ENCODE assay signal across 32 cellular contexts in genomic region chr16:14496786-14497185, GRCh38.
DNase-seq lines count a peak whose midpoint lies in the region; ATAC-seq, FAIRE-seq and TF ChIP-seq lines count a peak whose summit lies in the region.
"Had no signal": no experiment of that assay in that cellular context is flagged by ENCODE, and none has a peak within 500 bp of the region (broad histone marks: within the 10 kb centered on the region; RNA-seq: fewer than 3 reads in every experiment).

No MANE protein-coding gene starts in this region.

- in situ Hi-C loops in gastrocnemius medialis (cut with MboI; ENCODE audit: low sequenced_read_pairs in 4 of 4): no loop called here

- TF ChIP-seq CTCF in PC-9 (conservative IDR thresholded peaks at IDR 0.05) (no peak), gastrocnemius medialis (IDR thresholded peaks at IDR 0.05 in 4 of 5, conservative IDR thresholded peaks at IDR 0.05 in 1 of 5) (no peak)

- H3K36me3 Mint-ChIP-seq in activated naive CD8-positive, alpha-beta T cell treated with anti-CD3 and anti-CD28 coated beads, Interleukin-2, amount 50 U/mL, for 24 hours (ENCODE audit: low read depth): peaks cover 17% of the 10 kb centered on the region
- H3K36me3 Mint-ChIP-seq in activated naive CD8-positive, alpha-beta T cell treated with anti-CD3 and anti-CD28 coated beads for 36 hours: peaks cover 5% of the 10 kb centered on the region

- H3K9me3 Mint-ChIP-seq in activated naive CD8-positive, alpha-beta T cell treated with anti-CD3 and anti-CD28 coated beads, Interleukin-2, amount 50 U/mL, for 24 hours: no peaks in the 10 kb centered on the region
- no peaks in the 10 kb centered on the region for H3K9me3 Mint-ChIP-seq in activated naive CD8-positive, alpha-beta T cell treated with anti-CD3 and anti-CD28 coated beads for 36 hours
- H3K9me3 Mint-ChIP-seq: activated B cell treated with CpG ODN at 0.5 μM for 24 hours; activated T-cell treated with anti-CD3 and anti-CD28 coated beads, Interleukin-2, amount 50 U/mL, for 72 hours; CD4-positive, alpha-beta memory T cell; effector memory CD8-positive, alpha-beta T cell; stimulated activated naive CD8-positive, alpha-beta T cell treated with anti-CD3 and anti-CD28 coated beads, Interleukin-15, amount 100 ng/mL, for 72 hours had no signal

- intact Hi-C loops in PC-9 (cut with micrococcal nuclease; ENCODE audit: unreplicated experiment) (no loop called here), gastrocnemius medialis (cut with DNase I; ENCODE audit: low total_unique reads) (no loop called here)

- H3K27me3 Mint-ChIP-seq in activated naive CD8-positive, alpha-beta T cell treated with anti-CD3 and anti-CD28 coated beads, Interleukin-2, amount 50 U/mL, for 24 hours: no peaks in the 10 kb centered on the region
- H3K27me3 Mint-ChIP-seq in activated naive CD8-positive, alpha-beta T cell treated with anti-CD3 and anti-CD28 coated beads for 36 hours: no peaks in the 10 kb centered on the region
- H3K27me3 Mint-ChIP-seq: activated B cell treated with CpG ODN at 0.5 μM for 24 hours; activated CD8-positive, alpha-beta memory T cell treated with anti-CD3 and anti-CD28 coated beads, Interleukin-2, amount 10 ng/mL, durations not matched to agents 7 days and 5 days; CD4-positive, alpha-beta memory T cell; effector memory CD8-positive, alpha-beta T cell; stimulated activated naive CD8-positive, alpha-beta T cell treated with anti-CD3 and anti-CD28 coated beads, Interleukin-15, amount 100 ng/mL, for 72 hours had no signal

- H3K4me3 Mint-ChIP-seq in activated naive CD8-positive, alpha-beta T cell treated with anti-CD3 and anti-CD28 coated beads, Interleukin-2, amount 50 U/mL, for 24 hours: no peak overlapping the region
- no peak overlapping the region for H3K4me3 Mint-ChIP-seq in activated naive CD8-positive, alpha-beta T cell treated with anti-CD3 and anti-CD28 coated beads for 36 hours
- H3K4me3 Mint-ChIP-seq: activated B cell treated with CpG ODN at 0.5 μM for 24 hours; activated CD8-positive, alpha-beta memory T cell treated with anti-CD3 and anti-CD28 coated beads, Interleukin-2, amount 10 ng/mL, durations not matched to agents 7 days and 5 days; activated T-cell treated with anti-CD3 and anti-CD28 coated beads, Interleukin-2, amount 50 U/mL, for 72 hours; CD4-positive, alpha-beta memory T cell; effector memory CD8-positive, alpha-beta T cell; stimulated activated naive CD8-positive, alpha-beta T cell treated with anti-CD3 and anti-CD28 coated beads, Interleukin-15, amount 100 ng/mL, for 72 hours had no signal

- H3K4me3 ChIP-seq in PC-9 (no peak overlapping the region), iPS-15b (ENCODE audit: low read depth, low read length) (no peak overlapping the region), gastrocnemius medialis (peak overlapping the region in 2 of 4 donors; percentile 16 to 19)
- H3K4me3 ChIP-seq: breast epithelium, coronary artery, mucosa of descending colon, tibial artery had no signal

- POLR2A ChIA-PET in PC-9 (lab: Charles Lee; ENCODE audit: unreplicated experiment): no interaction called here

- H3K36me3 ChIP-seq in PC-9 (ENCODE audit: low read depth) (no peaks in the 10 kb centered on the region), iPS-15b (ENCODE audit: control insufficient read depth, insufficient read depth, low read length) (peaks cover 3% of the 10 kb centered on the region), gastrocnemius medialis (no peaks in the 10 kb centered on the region)
- H3K36me3 ChIP-seq: breast epithelium, tibial artery had no signal

- no peaks in the 10 kb centered on the region for H4K20me1 ChIP-seq in PC-9 (ENCODE audit: insufficient read depth)

- H3K9me3 ChIP-seq in PC-9 (ENCODE audit: insufficient read depth, low read depth) (no peaks in the 10 kb centered on the region), iPS-15b (ENCODE audit: control insufficient read depth, insufficient read depth, low read length) (no peaks in the 10 kb centered on the region), gastrocnemius medialis (no peaks in the 10 kb centered on the region)
- H3K9me3 ChIP-seq: breast epithelium, mucosa of descending colon, tibial artery had no signal

- peaks cover 26% of the 10 kb centered on the region for H3F3A ChIP-seq in PC-9 (ENCODE audit: insufficient read depth, low read depth)

- BruUV-seq in PC-9 (replicated peaks; lab: Mats Ljungman, UMichigan): no TSS peak

- no peak for DNase-seq in activated naive CD8-positive, alpha-beta T cell treated with anti-CD3 and anti-CD28 coated beads, Interleukin-2, amount 50 U/mL, for 24 hours
- DNase-seq in activated naive CD8-positive, alpha-beta T cell treated with anti-CD3 and anti-CD28 coated beads for 36 hours: no peak
- DNase-seq in PC-9: no peak
- no peak for DNase-seq in gastrocnemius medialis
- no peak for DNase-seq in EL
- no peak for DNase-seq in GM12892 (ENCODE audit: insufficient read length)
- DNase-seq in foreskin melanocyte: no peak
- DNase-seq: activated B cell treated with CpG ODN at 0.5 μM for 24 hours; activated CD8-positive, alpha-beta memory T cell treated with anti-CD3 and anti-CD28 coated beads, Interleukin-2, amount 10 ng/mL, durations not matched to agents 7 days and 5 days; activated naive CD4-positive, alpha-beta T cell treated with Interleukin-2 at 50 U/mL for 16 hours; activated T-cell treated with anti-CD3 and anti-CD28 coated beads, Interleukin-2, amount 50 U/mL, for 72 hours; amniotic stem cell; CD4-positive, alpha-beta memory T cell; effector memory CD8-positive, alpha-beta T cell; foreskin fibroblast; hypothalamus; mucosa of descending colon; NCI-H1694; NCI-H2171; NCI-H524; SIG-M5; stimulated activated naive CD8-positive, alpha-beta T cell treated with anti-CD3 and anti-CD28 coated beads, Interleukin-15, amount 100 ng/mL, for 72 hours; T-helper 9 cell; tibial artery had no signal

- no peaks in the 10 kb centered on the region for H3K27me3 ChIP-seq in PC-9 (ENCODE audit: insufficient read depth, low read depth)
- no peaks in the 10 kb centered on the region for H3K27me3 ChIP-seq in iPS-15b (ENCODE audit: control insufficient read depth, insufficient read depth, low read length)
- H3K27me3 ChIP-seq in gastrocnemius medialis: no peaks in the 10 kb centered on the region
- H3K27me3 ChIP-seq: breast epithelium, tibial artery had no signal

- peaks cover 28% of the 10 kb centered on the region for H3K79me2 ChIP-seq in PC-9 (ENCODE audit: low read depth)

- CTCF ChIA-PET in PC-9 (lab: Charles Lee): no interaction called here

- peak overlapping the region; percentile 98; the same call in 1 of the 2 replicates for H3K27ac ChIP-seq in PC-9
- H3K27ac ChIP-seq in gastrocnemius medialis: peak overlapping the region; percentile 76 to 88 (median 86)
- H3K27ac ChIP-seq: 22Rv1, breast epithelium, coronary artery, tibial artery had no signal

- peak overlapping the region; percentile 3 for H3K27ac Mint-ChIP-seq in activated naive CD8-positive, alpha-beta T cell treated with anti-CD3 and anti-CD28 coated beads, Interleukin-2, amount 50 U/mL, for 24 hours
- no peak overlapping the region for H3K27ac Mint-ChIP-seq in activated naive CD8-positive, alpha-beta T cell treated with anti-CD3 and anti-CD28 coated beads for 36 hours
- H3K27ac Mint-ChIP-seq: activated B cell treated with CpG ODN at 0.5 μM for 24 hours; activated CD8-positive, alpha-beta memory T cell treated with anti-CD3 and anti-CD28 coated beads, Interleukin-2, amount 10 ng/mL, durations not matched to agents 7 days and 5 days; activated T-cell treated with anti-CD3 and anti-CD28 coated beads, Interleukin-2, amount 50 U/mL, for 72 hours; CD4-positive, alpha-beta memory T cell; effector memory CD8-positive, alpha-beta T cell; stimulated activated naive CD8-positive, alpha-beta T cell treated with anti-CD3 and anti-CD28 coated beads, Interleukin-15, amount 100 ng/mL, for 72 hours had no signal

- no peak overlapping the region for H3K4me2 ChIP-seq in PC-9

- H3K9ac ChIP-seq in iPS-15b (ENCODE audit: low read depth, low read length): peak overlapping the region; percentile 37

- ATAC-seq in activated naive CD8-positive, alpha-beta T cell treated with anti-CD3 and anti-CD28 coated beads, Interleukin-2, amount 50 U/mL, for 24 hours: no peak
- peak; percentile 33 to 39 for ATAC-seq in gastrocnemius medialis
- ATAC-seq: activated CD8-positive, alpha-beta memory T cell treated with anti-CD3 and anti-CD28 coated beads, Interleukin-2, amount 10 ng/mL, durations not matched to agents 7 days and 5 days; activated T-cell treated with anti-CD3 and anti-CD28 coated beads, Interleukin-2, amount 50 U/mL, for 72 hours; effector memory CD8-positive, alpha-beta T cell; esophagus mucosa; mucosa of descending colon; Panc1; stimulated activated naive CD8-positive, alpha-beta T cell treated with anti-CD3 and anti-CD28 coated beads, Interleukin-15, amount 100 ng/mL, for 72 hours had no signal

- H3K9me2 ChIP-seq in PC-9 (ENCODE audit: insufficient read depth): no peaks in the 10 kb centered on the region

- no peak for FAIRE-seq in GM12892 (lab: Jason Lieb, UNC)
- FAIRE-seq: H1, islet of Langerhans had no signal

- TF ChIP-seq POLR2A in gastrocnemius medialis (IDR thresholded peaks at IDR 0.05): no peak
- no peak for TF ChIP-seq POLR2A in GM12892 (IDR thresholded peaks at IDR 0.05; ENCODE audit: low read depth, low read length)

- H3K4me1 ChIP-seq in PC-9 (replicated peaks; ENCODE audit: insufficient read depth) (peaks cover 50% of the 10 kb centered on the region), iPS-15b (ENCODE audit: control insufficient read depth, insufficient read depth, low read length) (peaks cover 31% of the 10 kb centered on the region), gastrocnemius medialis (peaks cover 46 to 54% of the 10 kb centered on the region in 2 donors)

- H3K4me1 Mint-ChIP-seq in activated naive CD8-positive, alpha-beta T cell treated with anti-CD3 and anti-CD28 coated beads, Interleukin-2, amount 50 U/mL, for 24 hours: peaks cover 18% of the 10 kb centered on the region
- peaks cover 23% of the 10 kb centered on the region for H3K4me1 Mint-ChIP-seq in activated naive CD8-positive, alpha-beta T cell treated with anti-CD3 and anti-CD28 coated beads for 36 hours

- H2AFZ ChIP-seq in PC-9: no peak overlapping the region
